27 cellular contexts compared by ENCODE assay signal in genomic region chr22:29707471-29707870, GRCh38. TPM values are rescaled to one million over a fixed set of nuclear protein-coding genes. Genes with fewer than 3 reads are reported as not detected.
"Had no signal": no experiment of that assay in that cellular context is flagged by ENCODE, and none has a peak within 500 bp of the region (broad histone marks: within the 10 kb centered on the region; RNA-seq: fewer than 3 reads in every experiment).

No MANE protein-coding gene starts in this region.

- H3K27ac Mint-ChIP-seq: activated CD4-positive, alpha-beta memory T cell treated with anti-CD3 and anti-CD28 coated beads, Interleukin-2, amount 10 ng/mL, durations not matched to agents 7 days and 5 days; activated CD8-positive, alpha-beta memory T cell treated with anti-CD3 and anti-CD28 coated beads, Interleukin-2, amount 10 ng/mL, durations not matched to agents 7 days and 5 days; activated naive CD8-positive, alpha-beta T cell treated with anti-CD3 and anti-CD28 coated beads for 36 hours; T-helper 1 cell treated with Interleukin-12 subunit alpha and Interleukin-12 subunit beta and Interleukin-4 antibody, amounts not matched to agents 30 μg/mL and 1 μg/mL, for 36 hours had no signal

- ATAC-seq: activated CD8-positive, alpha-beta memory T cell treated with anti-CD3 and anti-CD28 coated beads, Interleukin-2, amount 10 ng/mL, durations not matched to agents 7 days and 5 days; Panc1 had no signal

- DNase-seq: activated CD4-positive, alpha-beta memory T cell treated with anti-CD3 and anti-CD28 coated beads, Interleukin-2, amount 10 ng/mL, durations not matched to agents 7 days and 5 days; activated CD4-positive, alpha-beta T cell treated with anti-CD3 and anti-CD28 coated beads for 1 hour; activated CD4-positive, alpha-beta T cell treated with anti-CD3 and anti-CD28 coated beads for 48 hours; activated CD4-positive, CD25-positive, alpha-beta regulatory T cell; activated CD8-positive, alpha-beta memory T cell treated with anti-CD3 and anti-CD28 coated beads for 24 hours; activated CD8-positive, alpha-beta memory T cell treated with anti-CD3 and anti-CD28 coated beads, Interleukin-2, amount 10 ng/mL, durations not matched to agents 7 days and 5 days; activated CD8-positive, alpha-beta memory T cell treated with anti-CD3 and anti-CD28 coated beads, Interleukin-2, amount 50 U/mL, for 48 hours; activated effector memory CD4-positive, alpha-beta T cell treated with anti-CD3 and anti-CD28 coated beads, Interleukin-2, amount 50 U/mL, for 16 hours; activated naive CD4-positive, alpha-beta T cell; activated naive CD4-positive, alpha-beta T cell treated with anti-CD3 and anti-CD28 coated beads, Interleukin-2, amount 50 U/mL, for 16 hours; activated naive CD8-positive, alpha-beta T cell treated with anti-CD3 and anti-CD28 coated beads for 36 hours; activated T-cell treated with anti-CD3 and anti-CD28 coated beads, Interleukin-2, amount 50 U/mL, for 48 hours; amniotic stem cell; aorta; NCI-H187; NCI-H2029 treated with DMSO at 0.1 percent for 48 hours; NCI-H2107; NCI-H226; T1000; WERI-Rb-1 had no signal

- H3K27me3 ChIP-seq: SJCRH30 had no signal

- H3K36me3 Mint-ChIP-seq: activated CD8-positive, alpha-beta memory T cell treated with anti-CD3 and anti-CD28 coated beads, Interleukin-2, amount 10 ng/mL, durations not matched to agents 7 days and 5 days; activated naive CD8-positive, alpha-beta T cell treated with anti-CD3 and anti-CD28 coated beads for 36 hours had no signal

- H3K27me3 Mint-ChIP-seq: activated CD4-positive, alpha-beta memory T cell treated with anti-CD3 and anti-CD28 coated beads, Interleukin-2, amount 10 ng/mL, durations not matched to agents 7 days and 5 days had no signal

- H3K4me3 ChIP-seq: cardiac muscle cell, SJCRH30, SK-N-MC had no signal

- H3K9me3 Mint-ChIP-seq: activated CD4-positive, alpha-beta memory T cell treated with anti-CD3 and anti-CD28 coated beads, Interleukin-2, amount 10 ng/mL, durations not matched to agents 7 days and 5 days; activated naive CD8-positive, alpha-beta T cell treated with anti-CD3 and anti-CD28 coated beads for 36 hours; central memory CD8-positive, alpha-beta T cell; T-helper 1 cell treated with Interleukin-12 subunit alpha and Interleukin-12 subunit beta and Interleukin-4 antibody, amounts not matched to agents 30 μg/mL and 1 μg/mL, for 36 hours had no signal

- H3K4me1 Mint-ChIP-seq: activated CD8-positive, alpha-beta memory T cell treated with anti-CD3 and anti-CD28 coated beads, Interleukin-2, amount 10 ng/mL, durations not matched to agents 7 days and 5 days; central memory CD8-positive, alpha-beta T cell had no signal

- H3K27ac ChIP-seq: cardiac muscle cell, SJCRH30, SK-N-MC, WERI-Rb-1 had no signal

- H3K36me3 ChIP-seq: cardiac muscle cell, SJCRH30, WERI-Rb-1 had no signal

- H3K9me3 ChIP-seq: SJCRH30 had no signal

- H3K4me3 Mint-ChIP-seq: activated CD4-positive, alpha-beta memory T cell treated with anti-CD3 and anti-CD28 coated beads, Interleukin-2, amount 10 ng/mL, durations not matched to agents 7 days and 5 days; activated CD8-positive, alpha-beta memory T cell treated with anti-CD3 and anti-CD28 coated beads, Interleukin-2, amount 10 ng/mL, durations not matched to agents 7 days and 5 days; activated naive CD8-positive, alpha-beta T cell treated with anti-CD3 and anti-CD28 coated beads for 36 hours; central memory CD8-positive, alpha-beta T cell; T-helper 1 cell treated with Interleukin-12 subunit alpha and Interleukin-12 subunit beta and Interleukin-4 antibody, amounts not matched to agents 30 μg/mL and 1 μg/mL, for 36 hours had no signal

RNA-seq across cellular contexts. Expression of gene CABP7, which starts 12.3 kb away (rescaled TPM):
- total RNA-seq: activated CD8-positive, alpha-beta memory T cell treated with anti-CD3 and anti-CD28 coated beads, Interleukin-2, amount 10 ng/mL, durations not matched to agents 7 days and 5 days; aorta; cardiac muscle cell; RPMI7951 had no signal
